In the genomic region with DNA sequence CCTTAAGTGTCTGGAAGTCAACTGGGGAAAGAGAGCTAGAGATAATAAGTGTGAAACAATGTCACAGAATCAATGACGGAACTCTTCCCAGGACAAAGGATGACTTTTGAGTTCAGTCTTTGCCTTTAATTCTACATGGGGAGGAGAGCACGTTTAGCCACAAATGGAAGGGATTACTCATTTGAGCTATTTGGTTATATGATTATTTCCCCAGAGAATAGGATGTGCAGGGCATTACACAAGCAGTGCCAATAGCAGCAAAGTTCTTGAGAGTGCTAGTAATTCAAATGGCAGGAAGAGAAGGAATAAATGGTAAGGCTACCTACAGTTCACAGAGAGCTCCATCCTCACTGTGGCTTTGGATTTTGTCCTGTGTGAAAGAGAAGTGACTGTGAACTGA, we compare ENCODE assay signal across 15 cellular contexts. TPM values are rescaled to one million over a fixed set of nuclear protein-coding genes. Genes with fewer than 3 reads are reported as not detected.
A peak's percentile ranks its signal among the peaks of the same experiment; 100 is the strongest.
DNase-seq lines count a peak whose midpoint lies in the region; ATAC-seq, FAIRE-seq and TF ChIP-seq lines count a peak whose summit lies in the region.
"Had no signal": no experiment of that assay in that cellular context is flagged by ENCODE, and none has a peak within 500 bp of the region (broad histone marks: within the 10 kb centered on the region; RNA-seq: fewer than 3 reads in every experiment).

No MANE protein-coding gene starts in this region.

- no peak overlapping the region for H3K4me2 ChIP-seq in MM.1S (ENCODE audit: low read depth, low read length)

- TF ChIP-seq EP300 in esophagus muscularis mucosa (IDR thresholded peaks at IDR 0.05), result no peak

- H3K4me3 ChIP-seq in AG10803 (ENCODE audit: low read length) (no peak overlapping the region), NB4 (ENCODE audit: low read depth, low read length) (no peak overlapping the region), esophagus muscularis mucosa (no peak overlapping the region), gastrocnemius medialis (no peak overlapping the region), pancreas (no peak overlapping the region), MM.1S (ENCODE audit: low read length) (no peak overlapping the region), coronary artery (no peak overlapping the region)
- H3K4me3 ChIP-seq: heart left ventricle, skin epidermis had no signal

- no peaks in the 10 kb centered on the region for H3K9me2 ChIP-seq in MM.1S (replicated peaks; ENCODE audit: insufficient read depth, low read length)

- TF ChIP-seq POLR2A in NB4 (IDR thresholded peaks at IDR 0.05; ENCODE audit: extremely low read depth, insufficient read length) (no peak), esophagus muscularis mucosa (IDR thresholded peaks at IDR 0.05; ENCODE audit: low read depth) (no peak), gastrocnemius medialis (IDR thresholded peaks at IDR 0.05) (no peak)

- H4K20me1 ChIP-seq in MM.1S (ENCODE audit: insufficient read depth, low read length), result no peaks in the 10 kb centered on the region

- no peak for FAIRE-seq in pancreas (lab: Jason Lieb, UNC)

- no peak for ATAC-seq in gastrocnemius medialis
- ATAC-seq in pancreas, result no peak
- ATAC-seq in HG03565 (IDR thresholded peaks at IDR 0.05; ENCODE audit: unreplicated experiment), result no peak
- ATAC-seq: effector memory CD8-positive, alpha-beta T cell; heart left ventricle had no signal

- H3K27ac ChIP-seq in esophagus muscularis mucosa (replicated peaks in 1 of 4) (peak overlapping the region; percentile 60 to 99 (median 78)), gastrocnemius medialis (peak overlapping the region; percentile 22 to 73 (median 56)), pancreas (no peak overlapping the region), MM.1S (ENCODE audit: low read length) (no peak overlapping the region), coronary artery (peak overlapping the region in 1 of 2 donors; percentile 76)

- intact Hi-C loops in esophagus muscularis mucosa (cut with DNase I) (loop anchor here (5.0 kb wide), 1 partner anchor 43 kb away; no protein-coding TSS in a partner anchor), gastrocnemius medialis (cut with DNase I; ENCODE audit: low total_unique reads) (no loop called here), pancreas (cut with DNase I) (loop anchor here in 2 of 3 donors (10.0 kb wide), 2 partner anchors 50 to 60 kb away; no protein-coding TSS in a partner anchor)

- peak; percentile 87 for DNase-seq in AG10803 (ENCODE audit: low read depth)
- peak; percentile 16 for DNase-seq in NB4 (ENCODE audit: low read depth)
- DNase-seq in esophagus muscularis mucosa (ENCODE audit: extremely low spot score), result no peak
- no peak for DNase-seq in gastrocnemius medialis
- no peak for DNase-seq in pancreas
- no peak for DNase-seq in MM.1S
- no peak for DNase-seq in coronary artery (ENCODE audit: low spot score)
- DNase-seq: activated CD4-positive, alpha-beta T cell treated with anti-CD3 and anti-CD28 coated beads, Interleukin-2, amount 10 ng/mL, durations not matched to agents 24 days and 14 days; activated naive CD4-positive, alpha-beta T cell treated with anti-CD3 and anti-CD28 coated beads for 36 hours; BE2C; effector memory CD8-positive, alpha-beta T cell; heart left ventricle; NCI-H1694 treated with DMSO at 0.1 percent for 48 hours had no signal

- no peak for TF ChIP-seq CTCF in AG10803 (conservative IDR thresholded peaks at IDR 0.05; ENCODE audit: low read length)
- no peak for TF ChIP-seq CTCF in NB4 (IDR thresholded peaks at IDR 0.05; ENCODE audit: low read depth, low read length)
- no peak for TF ChIP-seq CTCF in esophagus muscularis mucosa (IDR thresholded peaks at IDR 0.05)
- no peak for TF ChIP-seq CTCF in gastrocnemius medialis (IDR thresholded peaks at IDR 0.05 in 4 of 5, conservative IDR thresholded peaks at IDR 0.05 in 1 of 5)
- no peak for TF ChIP-seq CTCF in pancreas (IDR thresholded peaks at IDR 0.05)
- TF ChIP-seq CTCF in MM.1S (IDR thresholded peaks at IDR 0.05; ENCODE audit: low read length), result no peak
- no peak for TF ChIP-seq CTCF in coronary artery (IDR thresholded peaks at IDR 0.05)

- in situ Hi-C loops in gastrocnemius medialis (cut with MboI; ENCODE audit: low sequenced_read_pairs in 4 of 4), result loop anchor here in 1 of 4 donors (25.0 kb wide), 1 partner anchor 237 kb away; no protein-coding TSS in a partner anchor

- no peaks in the 10 kb centered on the region for H3F3A ChIP-seq in MM.1S (ENCODE audit: insufficient read depth, low read length)

- peaks cover 0 to 3% (median 0%) of the 10 kb centered on the region in 4 donors for H3K27me3 ChIP-seq in esophagus muscularis mucosa
- H3K27me3 ChIP-seq in gastrocnemius medialis, result peaks cover 0 to 4% (median 0%) of the 10 kb centered on the region in 3 donors
- no peaks in the 10 kb centered on the region for H3K27me3 ChIP-seq in pancreas
- H3K27me3 ChIP-seq in MM.1S (replicated peaks; ENCODE audit: insufficient read depth, low read length), result no peaks in the 10 kb centered on the region
- H3K27me3 ChIP-seq: BE2C had no signal

- WGBS in esophagus muscularis mucosa, result 58% methylated on average over 2 of the region's 2 CpGs
- 86 to 87% methylated on average over 2 of the region's 2 CpGs for WGBS in pancreas, 2 donors

- no peaks in the 10 kb centered on the region for H3K9me3 ChIP-seq in esophagus muscularis mucosa
- H3K9me3 ChIP-seq in gastrocnemius medialis, result no peaks in the 10 kb centered on the region
- no peaks in the 10 kb centered on the region for H3K9me3 ChIP-seq in pancreas
- no peaks in the 10 kb centered on the region for H3K9me3 ChIP-seq in MM.1S (replicated peaks; ENCODE audit: insufficient read depth, low read length)
- H3K9me3 ChIP-seq: BE2C, heart left ventricle had no signal

- no peak overlapping the region for H2AFZ ChIP-seq in MM.1S (ENCODE audit: low read length)

- H3K79me2 ChIP-seq in MM.1S (ENCODE audit: low read length), result no peaks in the 10 kb centered on the region

- H3K4me1 ChIP-seq in esophagus muscularis mucosa, result peaks cover 30 to 92% (median 89%) of the 10 kb centered on the region in 4 donors
- H3K4me1 ChIP-seq in gastrocnemius medialis, result peaks cover 4 to 30% of the 10 kb centered on the region in 2 donors
- H3K4me1 ChIP-seq in pancreas, result peaks cover 4 to 28% (median 23%) of the 10 kb centered on the region in 3 donors
- H3K4me1 ChIP-seq in MM.1S (ENCODE audit: low read length), result no peaks in the 10 kb centered on the region

- H3K36me3 ChIP-seq in esophagus muscularis mucosa (no peaks in the 10 kb centered on the region), gastrocnemius medialis (no peaks in the 10 kb centered on the region), pancreas (no peaks in the 10 kb centered on the region), MM.1S (replicated peaks; ENCODE audit: insufficient read depth, low read length) (no peaks in the 10 kb centered on the region)
- H3K36me3 ChIP-seq: heart left ventricle had no signal

- H3K9ac ChIP-seq in MM.1S (ENCODE audit: low read length), result no peak overlapping the region

RNA-seq across cellular contexts. Expression of gene EGFR, which starts 6.0 kb away (rescaled TPM):
- total RNA-seq in esophagus muscularis mucosa, result 100 to 1,000 TPM in 2 of 4 donors, 10 to 100 TPM in 2; 79.3 to 125 (median 110) TPM
- 10 to 100 TPM; 28.0 to 34.8 (median 29.4) TPM for total RNA-seq in gastrocnemius medialis
- 10 to 100 TPM; 25.6 to 38.8 (median 34.8) TPM for total RNA-seq in pancreas
- polyA plus RNA-seq in pancreas, result 1 to 10 TPM; 5.5 to 6.5 TPM
- total RNA-seq: activated CD4-positive, alpha-beta T cell treated with anti-CD3 and anti-CD28 coated beads, Interleukin-2, amount 10 ng/mL, durations not matched to agents 24 days and 14 days; activated naive CD4-positive, alpha-beta T cell treated with anti-CD3 and anti-CD28 coated beads for 36 hours had no signal

Comparison
In these comparisons a context has a peak if more than half of its experiments do, and no peak if none do; other contexts are left out.
1. DNase-seq: peak in AG10803 (single experiment) and NB4 (single experiment); none in esophagus muscularis mucosa (single experiment), gastrocnemius medialis (0 of 2), pancreas (0 of 6), MM.1S (single experiment) and coronary artery (single experiment).
2. H3K27ac ChIP-seq: peak in esophagus muscularis mucosa (4 of 4) and gastrocnemius medialis (4 of 4); none in pancreas (0 of 4) and MM.1S (single experiment).